Comparison of ENCODE assay signal across 23 cellular contexts in genomic region chr21:23003951-23004350, GRCh38.
DNase-seq lines count a peak whose midpoint lies in the region; ATAC-seq, FAIRE-seq and TF ChIP-seq lines count a peak whose summit lies in the region.
"Had no signal": no experiment of that assay in that cellular context is flagged by ENCODE, and none has a peak within 500 bp of the region (broad histone marks: within the 10 kb centered on the region; RNA-seq: fewer than 3 reads in every experiment).

No MANE protein-coding gene starts in this region.

- POLR2A ChIA-PET in HepG2 (lab: Yijun Ruan, JAX) = no interaction called here

- TF ChIP-seq CTCF in D721Med (IDR thresholded peaks at IDR 0.05; ENCODE audit: insufficient read depth, missing control alignments) (no peak), HepG2 (CRISPR knock-in tag; IDR thresholded peaks at IDR 0.05) (no peak)

- H4K20me1 ChIP-seq in HepG2 (ENCODE audit: insufficient read depth, low read length) = no peaks in the 10 kb centered on the region
- H4K20me1 ChIP-seq: BLaER1 had no signal

- ATAC-seq in HepG2 (no peak), GM21390 (IDR thresholded peaks at IDR 0.05; ENCODE audit: unreplicated experiment) (no peak)
- ATAC-seq: CD8-positive, alpha-beta T cell; GM12878; GM23338; HCT116 had no signal

- no peak for TF ChIP-seq POLR2A in HepG2 (IDR thresholded peaks at IDR 0.05; ENCODE audit: insufficient read depth in 1 of 2, low read depth in 2 of 2, low read length in 2 of 2)

- H3K79me2 ChIP-seq in HepG2 (ENCODE audit: insufficient read depth, low read length) = no peaks in the 10 kb centered on the region

- H3K4me3 ChIP-seq in HepG2 (replicated peaks in 1 of 3; ENCODE audit: insufficient read depth in 1 of 3, low read depth in 2 of 3, low read length in 3 of 3) = no peak overlapping the region
- H3K4me3 ChIP-seq: BLaER1, GM12878, GM23338 had no signal

- TF ChIP-seq RAD21 in HepG2 (CRISPR knock-in tag; IDR thresholded peaks at IDR 0.05) = no peak

- 5% methylated on average over 5 of the region's 5 CpGs for WGBS in HepG2 (ENCODE audit: low lambda C conversion rate)

- in situ Hi-C loops in HepG2 (cut with HindIII; ENCODE audit: extremely low pct_ligation_motif_present, low pct_unique_long_range_greater_than_20kb) = no loop called here

- intact Hi-C loops in HepG2 (cut with micrococcal nuclease; ENCODE audit: unreplicated experiment) = no loop called here

- no peak overlapping the region for H3K9ac ChIP-seq in HepG2 (ENCODE audit: insufficient read depth, low read depth, low read length)
- H3K9ac ChIP-seq: BLaER1 had no signal

- no peak overlapping the region for H3K27ac ChIP-seq in HepG2 (ENCODE audit: extremely low read length, insufficient read depth, low read length)
- H3K27ac ChIP-seq: 22Rv1, BLaER1, C4-2B had no signal

- FAIRE-seq in D721Med (lab: Jason Lieb, UNC) (peak; percentile 11), HepG2 (lab: Jason Lieb, UNC) (no peak)
- FAIRE-seq: GM12878, GM19239 had no signal

- CTCF ChIA-PET in HepG2 (lab: Yijun Ruan, JAX; ENCODE audit: low intra/inter-chr PET ratio, low total read pairs) = no interaction called here

- H3K4me1 ChIP-seq in HepG2 (ENCODE audit: insufficient read depth, low read length) = no peaks in the 10 kb centered on the region
- H3K4me1 ChIP-seq: Caco-2 had no signal

- H3K4me2 ChIP-seq in HepG2 (ENCODE audit: low read depth, low read length) = no peak overlapping the region
- H3K4me2 ChIP-seq: BLaER1, GM23338 had no signal

- H3K27me3 ChIP-seq in HepG2 (ENCODE audit: control insufficient read depth in 1 of 2, insufficient read depth in 2 of 2, low read length in 2 of 2) = no peaks in the 10 kb centered on the region
- H3K27me3 ChIP-seq: BLaER1 had no signal

- peaks cover 80% of the 10 kb centered on the region for H3K9me3 ChIP-seq in HepG2 (ENCODE audit: low read length)
- H3K9me3 ChIP-seq: Caco-2 had no signal

- H2AFZ ChIP-seq in HepG2 (ENCODE audit: low read length) = no peak overlapping the region
- H2AFZ ChIP-seq: GM23338 had no signal

- TF ChIP-seq EP300 in HepG2 (IDR thresholded peaks at IDR 0.05; ENCODE audit: low read depth in 2 of 2, low read length in 2 of 2) = no peak
- TF ChIP-seq EP300 in HepG2 (CRISPR knock-in tag; IDR thresholded peaks at IDR 0.05; ENCODE audit: borderline replicate concordance) = no peak

- H3K36me3 ChIP-seq in HepG2 (replicated peaks in 1 of 2; ENCODE audit: control insufficient read depth in 1 of 2, insufficient read depth in 2 of 2, low read length in 2 of 2) = no peaks in the 10 kb centered on the region
- H3K36me3 ChIP-seq: BLaER1 had no signal

- BruUV-seq in HepG2 (replicated peaks; lab: Mats Ljungman, UMichigan) = no TSS peak

- DNase-seq in NCI-H1092 treated with DMSO at 0.1 percent for 48 hours (lab: John Stamatoyannopoulos, UW) (peak; percentile 14), NCI-H1092 (lab: John Stamatoyannopoulos, UW) (no peak), NCI-H2029 treated with DMSO at 0.1 percent for 48 hours (lab: John Stamatoyannopoulos, UW) (peak; percentile 12), NCI-H2029 (lab: John Stamatoyannopoulos, UW) (no peak), D721Med (ENCODE audit: insufficient read length, low spot score) (no peak), NCI-H748 treated with DMSO at 0.1 percent for 48 hours (lab: John Stamatoyannopoulos, UW) (peak; percentile 73), HepG2 (ENCODE audit: low spot score) (no peak)
- DNase-seq: Caco-2; CD4-positive, CD25-positive, alpha-beta regulatory T cell; CD8-positive, alpha-beta T cell; DMS 273 treated with DMSO at 0.1 percent for 48 hours; DMS79; EL; GDM1; H9 had no signal

TF ChIP-seq in HepG2, 621 proteins besides CTCF, POLR2A, EP300 and RAD21:
- TF ChIP-seq XRCC5 (optimal IDR thresholded peaks at IDR 0.05; ENCODE audit: low read length) (no peak), SYNCRIP (IDR thresholded peaks at IDR 0.05; ENCODE audit: insufficient read depth, low read depth, low read length) (no peak), GZF1 (CRISPR knock-in tag; IDR thresholded peaks at IDR 0.05) (no peak)

Comparison
In these comparisons a context has a peak if more than half of its experiments do, and no peak if none do; other contexts are left out.
1. DNase-seq: peak in NCI-H1092 treated with DMSO at 0.1 percent for 48 hours (single experiment), NCI-H2029 treated with DMSO at 0.1 percent for 48 hours (single experiment) and NCI-H748 treated with DMSO at 0.1 percent for 48 hours (single experiment); none in NCI-H1092 (single experiment), NCI-H2029 (single experiment), D721Med (single experiment) and HepG2 (single experiment).